Comparison of ENCODE assay signal across 25 cellular contexts in genomic region chr6:150312844-150313584, GRCh38. TPM values are rescaled to one million over a fixed set of nuclear protein-coding genes. Genes with fewer than 3 reads are reported as not detected.
"Had no signal": no experiment of that assay in that cellular context is flagged by ENCODE, and none has a peak within 500 bp of the region (broad histone marks: within the 10 kb centered on the region; RNA-seq: fewer than 3 reads in every experiment).

No MANE protein-coding gene starts in this region.

- H3K4me3 ChIP-seq: coronary artery, hepatocyte, lung, prostate gland, right lobe of liver, suprapubic skin, tibial artery had no signal

- H3K79me2 ChIP-seq: hepatocyte, parathyroid adenoma had no signal

- H3K36me3 Mint-ChIP-seq: naive thymus-derived CD4-positive, alpha-beta T cell; stimulated activated effector memory CD8-positive, alpha-beta T cell treated with anti-CD3 and anti-CD28 coated beads, Interleukin-12 subunit alpha, Interleukin-12 subunit beta, amount 100 ng/mL, for 72 hours had no signal

- H3K9ac ChIP-seq: parathyroid adenoma had no signal

- H3K9me3 ChIP-seq: prostate gland, right lobe of liver, suprapubic skin, tibial artery had no signal

- ATAC-seq: left cardiac atrium; left ventricle myocardium superior; naive thymus-derived CD4-positive, alpha-beta T cell; right lobe of liver; stimulated activated effector memory CD8-positive, alpha-beta T cell treated with anti-CD3 and anti-CD28 coated beads, Interleukin-12 subunit alpha, Interleukin-12 subunit beta, amount 100 ng/mL, for 72 hours; stimulated activated naive CD8-positive, alpha-beta T cell treated with anti-CD3 and anti-CD28 coated beads, Interleukin-15, Interleukin-2, amounts not matched to agents 100 U/mL and 50 U/mL, for 24 hours had no signal

- H2AFZ ChIP-seq: hepatocyte, parathyroid adenoma had no signal

- H3K4me3 Mint-ChIP-seq: naive thymus-derived CD4-positive, alpha-beta T cell; stimulated activated effector memory CD8-positive, alpha-beta T cell treated with anti-CD3 and anti-CD28 coated beads, Interleukin-12 subunit alpha, Interleukin-12 subunit beta, amount 100 ng/mL, for 72 hours had no signal

- H3K36me3 ChIP-seq: prostate gland, right lobe of liver, suprapubic skin, tibial artery had no signal

- H3K27me3 ChIP-seq: hepatocyte, right lobe of liver, suprapubic skin had no signal

- H3K4me1 ChIP-seq: parathyroid adenoma, prostate gland, right lobe of liver, suprapubic skin, tibial artery had no signal

- H3K27ac ChIP-seq: coronary artery, hepatocyte, parathyroid adenoma, prostate gland, right lobe of liver, suprapubic skin, tibial artery had no signal

- H3K27ac Mint-ChIP-seq: naive thymus-derived CD4-positive, alpha-beta T cell; nephron progenitor cell; stimulated activated effector memory CD8-positive, alpha-beta T cell treated with anti-CD3 and anti-CD28 coated beads, Interleukin-12 subunit alpha, Interleukin-12 subunit beta, amount 100 ng/mL, for 72 hours had no signal

- DNase-seq: effector CD4-positive, alpha-beta T cell; foreskin melanocyte; head of caudate nucleus; kidney; left cardiac atrium; left ventricle myocardium superior; mesenchymal stem cell; naive thymus-derived CD4-positive, alpha-beta T cell; nephron progenitor cell; retina; right lobe of liver; stimulated activated CD4-positive, alpha-beta T cell treated with anti-CD3 and anti-CD28 coated beads, Interleukin-4, amount 100 ng/mL, for 1 hour; stimulated activated CD8-positive, alpha-beta memory T cell treated with anti-CD3 and anti-CD28 coated beads, Interleukin-4, amount 100 ng/mL, for 48 hours; stimulated activated naive CD8-positive, alpha-beta T cell treated with anti-CD3 and anti-CD28 coated beads, Interleukin-15, Interleukin-2, amounts not matched to agents 100 U/mL and 50 U/mL, for 24 hours had no signal

- H3K4me2 ChIP-seq: hepatocyte had no signal

- FAIRE-seq: kidney had no signal

RNA-seq across cellular contexts. Expression of gene IYD, which starts 55.8 kb away (rescaled TPM):
- total RNA-seq: chondrocyte; dermis microvascular lymphatic vessel endothelial cell; left cardiac atrium; left ventricle myocardium superior; mononuclear cell; naive thymus-derived CD4-positive, alpha-beta T cell had no signal
- polyA plus RNA-seq: naive thymus-derived CD4-positive, alpha-beta T cell had no signal
